In genomic region chr17:79815836-79816371, GRCh38 we compare ENCODE assay signal across 16 cellular contexts. TPM values are rescaled to one million over a fixed set of nuclear protein-coding genes. Genes with fewer than 3 reads are reported as not detected.
DNase-seq lines count a peak whose midpoint lies in the region; ATAC-seq and TF ChIP-seq lines count a peak whose summit lies in the region.
"Had no signal": no experiment of that assay in that cellular context is flagged by ENCODE, and none has a peak within 500 bp of the region (broad histone marks: within the 10 kb centered on the region; RNA-seq: fewer than 3 reads in every experiment).

No MANE protein-coding gene starts in this region.

- H2AFZ ChIP-seq in hepatocyte (no peak overlapping the region), neuronal stem cell (ENCODE audit: low read length) (no peak overlapping the region)

- ATAC-seq in activated T-cell treated with anti-CD3 and anti-CD28 coated beads, Interleukin-2, amount 50 U/mL, for 4 hours: no peak
- no peak for ATAC-seq in T-cell (replicated peaks in 1 of 4)
- ATAC-seq in HG03439 (IDR thresholded peaks at IDR 0.05; ENCODE audit: unreplicated experiment): no peak
- ATAC-seq: stimulated activated naive CD8-positive, alpha-beta T cell treated with anti-CD3 and anti-CD28 coated beads, Interleukin-15, Interleukin-2, amounts not matched to agents 100 U/mL and 50 U/mL, for 24 hours had no signal

- H2BK12ac ChIP-seq in neuronal stem cell (ENCODE audit: low read length): peak overlapping the region; percentile 1

- H3K27ac Mint-ChIP-seq in T-cell: peak overlapping the region in 1 of 2 donors; percentile 39

- peak overlapping the region; percentile 97 for H3K18ac ChIP-seq in neuronal stem cell (ENCODE audit: low read length)

- H3K4me2 ChIP-seq in hepatocyte (peak overlapping the region; percentile 82), neuronal stem cell (ENCODE audit: insufficient read depth, low read length, poor library complexity, severe bottlenecking) (peak overlapping the region; percentile 60)

- peaks cover 21% of the 10 kb centered on the region for H3K4me1 Mint-ChIP-seq in activated T-cell treated with anti-CD3 and anti-CD28 coated beads, Interleukin-2, amount 50 U/mL, for 4 hours (ENCODE audit: low read depth)
- H3K4me1 Mint-ChIP-seq in T-cell: peaks cover 19 to 24% (median 23%) of the 10 kb centered on the region in 3 donors

- no peaks in the 10 kb centered on the region for H3K9me3 Mint-ChIP-seq in activated T-cell treated with anti-CD3 and anti-CD28 coated beads, Interleukin-2, amount 50 U/mL, for 4 hours
- H3K9me3 Mint-ChIP-seq in T-cell: no peaks in the 10 kb centered on the region

- H3K9me2 ChIP-seq in hepatocyte (replicated peaks; ENCODE audit: insufficient read depth): no peaks in the 10 kb centered on the region

- H3K23ac ChIP-seq in neuronal stem cell (ENCODE audit: low read depth, low read length, poor library complexity): peak overlapping the region; percentile 90

- peak overlapping the region; percentile 29 for H3K4me3 Mint-ChIP-seq in activated T-cell treated with anti-CD3 and anti-CD28 coated beads, Interleukin-2, amount 50 U/mL, for 4 hours
- H3K4me3 Mint-ChIP-seq in T-cell: peak overlapping the region in 2 of 3 donors; percentile 24 to 32

- H3K36me3 ChIP-seq in hepatocyte (replicated peaks; ENCODE audit: insufficient read depth, low read depth): no peaks in the 10 kb centered on the region
- H3K36me3 ChIP-seq in neuronal stem cell (replicated peaks in 1 of 2; ENCODE audit: control insufficient read depth in 2 of 2, insufficient read depth in 2 of 2, low read length in 2 of 2): no peaks in the 10 kb centered on the region
- H3K36me3 ChIP-seq in ascending aorta: no peaks in the 10 kb centered on the region
- H3K36me3 ChIP-seq: upper lobe of left lung had no signal

- H3K9me3 ChIP-seq in hepatocyte (ENCODE audit: low read depth) (no peaks in the 10 kb centered on the region), neuronal stem cell (replicated peaks in 1 of 2; ENCODE audit: control insufficient read depth in 2 of 2, insufficient read depth in 1 of 2, low read depth in 1 of 2, low read length in 2 of 2) (peaks cover 3 to 6% of the 10 kb centered on the region in 2 donors), ascending aorta (no peaks in the 10 kb centered on the region)

- peaks cover 50% of the 10 kb centered on the region for H3K27me3 Mint-ChIP-seq in activated T-cell treated with anti-CD3 and anti-CD28 coated beads, Interleukin-2, amount 50 U/mL, for 4 hours (ENCODE audit: low read depth)
- peaks cover 25 to 50% of the 10 kb centered on the region in 2 donors for H3K27me3 Mint-ChIP-seq in T-cell

- H3K4me3 ChIP-seq in hepatocyte (no peak overlapping the region), neuronal stem cell (ENCODE audit: low read length in 2 of 2) (no peak overlapping the region), ascending aorta (no peak overlapping the region)

- no peaks in the 10 kb centered on the region for H4K20me1 ChIP-seq in hepatocyte (ENCODE audit: insufficient read depth, poor library complexity, severe bottlenecking)

- peak overlapping the region; percentile 88 for H2BK120ac ChIP-seq in neuronal stem cell (ENCODE audit: low read depth, low read length)

- POLR2A ChIA-PET in T-cell (lab: Charles Lee): no interaction called here

- H2BK5ac ChIP-seq in neuronal stem cell (ENCODE audit: low read length): no peak overlapping the region

- 18% methylated on average over 35 of the region's 40 CpGs for WGBS in hepatocyte (ENCODE audit: low lambda C conversion rate, missing lambda C conversion rate)
- WGBS in neuronal stem cell (ENCODE audit: extremely low coverage in 2 of 2, insufficient read length in 2 of 2, insufficient replicate concordance in 1 of 2), 2 donors: no CpG with 5 or more reads among the region's 40 CpGs

- no peak for TF ChIP-seq CTCF in hepatocyte (IDR thresholded peaks at IDR 0.05; ENCODE audit: poor library complexity)
- TF ChIP-seq CTCF in ascending aorta (IDR thresholded peaks at IDR 0.05): no peak

- intact Hi-C loops in ascending aorta (cut with DNase I): loop anchor here (2.0 kb wide), 1 partner anchor 41 kb away; no protein-coding TSS in a partner anchor

- CTCF ChIA-PET in T-cell (lab: Charles Lee): no interaction called here

- peak overlapping the region; percentile 92 for H3K14ac ChIP-seq in neuronal stem cell (ENCODE audit: low read length)

- H3K36me3 Mint-ChIP-seq in activated T-cell treated with anti-CD3 and anti-CD28 coated beads, Interleukin-2, amount 50 U/mL, for 4 hours (ENCODE audit: insufficient read depth): no peaks in the 10 kb centered on the region
- no peaks in the 10 kb centered on the region for H3K36me3 Mint-ChIP-seq in T-cell

- peak overlapping the region; percentile 72 for H3K9ac ChIP-seq in neuronal stem cell (ENCODE audit: low read depth, low read length, poor library complexity)

- H3K27ac ChIP-seq in hepatocyte (no peak overlapping the region), neuronal stem cell (replicated peaks; ENCODE audit: low read length) (no peak overlapping the region), ascending aorta (no peak overlapping the region)

- H2AK5ac ChIP-seq in neuronal stem cell (ENCODE audit: low read depth, low read length): peak overlapping the region; percentile 99

- H3K79me2 ChIP-seq in hepatocyte: no peaks in the 10 kb centered on the region

- no peaks in the 10 kb centered on the region for H3K79me1 ChIP-seq in neuronal stem cell (ENCODE audit: low read depth, low read length)

- no peak overlapping the region for H3K4ac ChIP-seq in neuronal stem cell (ENCODE audit: low read length)

- H3K27me3 ChIP-seq in hepatocyte (peaks cover 83% of the 10 kb centered on the region), neuronal stem cell (ENCODE audit: control insufficient read depth in 3 of 3, insufficient read depth in 3 of 3, low read depth in 1 of 3, low read length in 3 of 3) (peaks cover 51 to 84% (median 79%) of the 10 kb centered on the region in 3 experiments), ascending aorta (peaks cover 49% of the 10 kb centered on the region)

- H4K8ac ChIP-seq in neuronal stem cell (ENCODE audit: low read depth, low read length): no peak overlapping the region

- DNase-seq in activated T-cell treated with anti-CD3 and anti-CD28 coated beads, Interleukin-2, amount 50 U/mL, for 4 hours: no peak
- no peak for DNase-seq in activated T-cell treated with anti-CD3 and anti-CD28 coated beads, Interleukin-2, amount 50 U/mL, for 48 hours
- no peak for DNase-seq in T-cell
- no peak for DNase-seq in hepatocyte (ENCODE audit: low spot score)
- no peak for DNase-seq in neuronal stem cell (ENCODE audit: low spot score)
- DNase-seq in NCI-H187 treated with DMSO at 0.1 percent for 48 hours (lab: John Stamatoyannopoulos, UW): no peak
- no peak for DNase-seq in ascending aorta (ENCODE audit: low spot score in 2 of 2)
- DNase-seq: activated effector memory CD4-positive, alpha-beta T cell treated with Interleukin-2 at 50 U/mL for 16 hours; aorta; kidney glomerular epithelial cell; mesenchymal stem cell; NCI-H1930; stimulated activated naive CD8-positive, alpha-beta T cell treated with anti-CD3 and anti-CD28 coated beads, Interleukin-15, Interleukin-2, amounts not matched to agents 100 U/mL and 50 U/mL, for 24 hours; SW 1271 had no signal

- peak overlapping the region; percentile 99 for H2BK15ac ChIP-seq in neuronal stem cell (ENCODE audit: low read length)

- H3K4me1 ChIP-seq in hepatocyte (ENCODE audit: insufficient read depth): peaks cover 35% of the 10 kb centered on the region
- peaks cover 21 to 22% of the 10 kb centered on the region in 2 donors for H3K4me1 ChIP-seq in neuronal stem cell (ENCODE audit: control insufficient read depth in 2 of 2, insufficient read depth in 1 of 2, low read depth in 1 of 2, low read length in 2 of 2)
- H3K4me1 ChIP-seq in ascending aorta: peaks cover 21 to 33% of the 10 kb centered on the region in 2 donors

- H4K91ac ChIP-seq in neuronal stem cell (ENCODE audit: low read depth, low read length, poor library complexity): no peak overlapping the region

RNA-seq across cellular contexts. Expression of gene CBX8, which starts 19.0 kb away (rescaled TPM):
- total RNA-seq in activated T-cell treated with anti-CD3 and anti-CD28 coated beads, Interleukin-2, amount 50 U/mL, for 4 hours: 1 to 10 TPM; 1.7 to 4.3 (median 3.1) TPM
- total RNA-seq in T-cell: 1 to 10 TPM; 1.9 to 5.1 (median 3.9) TPM
- 4.3 and 8.6 TPM in 2 replicates for total RNA-seq in hepatocyte
- 6.5 and 8.3 TPM in 2 replicates for polyA plus RNA-seq in hepatocyte
- 5.5 TPM for polyA plus RNA-seq in neuronal stem cell (2013, experiment 1 of 2)
- polyA plus RNA-seq in neuronal stem cell (2013, experiment 2 of 2): 5.0 TPM
- 1.1 TPM for total RNA-seq in ascending aorta

RNA-seq across cellular contexts. Expression of gene CBX4, which starts 23.3 kb away (rescaled TPM):
- 10 to 100 TPM; 15.3 to 16.4 (median 15.3) TPM for total RNA-seq in activated T-cell treated with anti-CD3 and anti-CD28 coated beads, Interleukin-2, amount 50 U/mL, for 4 hours
- total RNA-seq in T-cell (100 to 1,000 TPM in 2 of 5 donors, 10 to 100 TPM in 3; 63.2 to 138 (median 70.2) TPM), hepatocyte (49.6 and 56.1 TPM in 2 replicates), ascending aorta (25.7 TPM)
- 74.3 and 86.7 TPM in 2 replicates for polyA plus RNA-seq in hepatocyte
- polyA plus RNA-seq in neuronal stem cell (2013, experiment 1 of 2): 10.0 TPM
- polyA plus RNA-seq in neuronal stem cell (2013, experiment 2 of 2): 10.0 TPM

RNA-seq across cellular contexts. Expression of gene CBX2, which starts 38.0 kb away (rescaled TPM):
- 1 to 10 TPM; 1.0 to 2.6 (median 1.4) TPM for total RNA-seq in activated T-cell treated with anti-CD3 and anti-CD28 coated beads, Interleukin-2, amount 50 U/mL, for 4 hours
- under 1 TPM; 0.43 to 0.79 (median 0.70) TPM for total RNA-seq in T-cell
- 11.8 and 16.3 TPM in 2 replicates for total RNA-seq in hepatocyte
- 8.6 and 11.6 TPM in 2 replicates for polyA plus RNA-seq in hepatocyte
- polyA plus RNA-seq in neuronal stem cell (2013, experiment 1 of 2): 72.5 TPM
- polyA plus RNA-seq in neuronal stem cell (2013, experiment 2 of 2): 70.8 TPM
- 4.6 TPM for total RNA-seq in ascending aorta
- polyA plus RNA-seq: aorta had no signal
